Comparison of ENCODE assay signal across 11 cellular contexts in genomic region chr15:99485153-99485947, GRCh38.
A peak's percentile ranks its signal among the peaks of the same experiment; 100 is the strongest.
DNase-seq lines count a peak whose midpoint lies in the region; ATAC-seq and TF ChIP-seq lines count a peak whose summit lies in the region.
"Had no signal": no experiment of that assay in that cellular context is flagged by ENCODE, and none has a peak within 500 bp of the region (broad histone marks: within the 10 kb centered on the region; RNA-seq: fewer than 3 reads in every experiment).

No MANE protein-coding gene starts in this region.

- H3K9me2 ChIP-seq in OCI-LY1 (ENCODE audit: low read depth, low read length) = no peaks in the 10 kb centered on the region
- no peaks in the 10 kb centered on the region for H3K9me2 ChIP-seq in SK-N-SH

- TF ChIP-seq EP300 in gastroesophageal sphincter (IDR thresholded peaks at IDR 0.05) (no peak), SK-N-SH (IDR thresholded peaks at IDR 0.05; ENCODE audit: borderline replicate concordance in 1 of 2, low read depth in 1 of 2, low read length in 1 of 2) (no peak)

- H2AFZ ChIP-seq in OCI-LY1 (ENCODE audit: low read length) = 0 out of 2 replicates have a peak overlapping the region, but pooled peaks have one; percentile 69
- no peak overlapping the region for H2AFZ ChIP-seq in SK-N-SH (ENCODE audit: low read depth)

- POLR2A ChIA-PET in SK-N-SH (lab: Yijun Ruan, JAX) = no interaction called here

- peak; percentile 60 for DNase-seq in GDM1 (lab: John Stamatoyannopoulos, UW)
- peak; percentile 24 for DNase-seq in retina
- DNase-seq in inferior parietal cortex (ENCODE audit: extremely low spot score) = no peak
- DNase-seq in SK-N-SH = no peak
- DNase-seq in AG08396 (ENCODE audit: low spot score) = no peak
- DNase-seq: PC-9 had no signal

- H3K4me1 ChIP-seq in OCI-LY1 (ENCODE audit: insufficient read depth, low read length, severe bottlenecking) (peaks cover 24% of the 10 kb centered on the region), gastroesophageal sphincter (peaks cover 3 to 25% (median 5%) of the 10 kb centered on the region in 3 donors), SK-N-SH (ENCODE audit: control insufficient read depth in 1 of 2, insufficient read depth in 2 of 2, low read depth in 1 of 2, low read length in 1 of 2) (peaks cover 7 to 16% of the 10 kb centered on the region in 2 experiments; a peak in 3 of 4 replicates)

- ATAC-seq in gastroesophageal sphincter = no peak
- ATAC-seq in GM19328 (IDR thresholded peaks at IDR 0.05; ENCODE audit: unreplicated experiment) = no peak

- peak overlapping the region; percentile 29 for H3K27ac ChIP-seq in OCI-LY1 (ENCODE audit: low read depth, low read length, poor library complexity, severe bottlenecking)
- peak overlapping the region in 3 of 4 donors; percentile 72 to 77 (median 76) for H3K27ac ChIP-seq in gastroesophageal sphincter
- H3K27ac ChIP-seq in SK-N-SH (ENCODE audit: low read depth in 2 of 2, low read length in 1 of 2) = no peak overlapping the region
- H3K27ac ChIP-seq: epithelial cell of prostate, KMS-11, PC-9 had no signal

- peak overlapping the region; percentile 34; the same call in 1 of the 2 replicates for H3K4me2 ChIP-seq in OCI-LY1 (ENCODE audit: low read length)
- H3K4me2 ChIP-seq in SK-N-SH = no peak overlapping the region
- H3K4me2 ChIP-seq: KMS-11 had no signal

- no peak for TF ChIP-seq CTCF in OCI-LY1 (IDR thresholded peaks at IDR 0.05; ENCODE audit: low read length)
- no peak for TF ChIP-seq CTCF in gastroesophageal sphincter (IDR thresholded peaks at IDR 0.05)
- TF ChIP-seq CTCF in SK-N-SH (IDR thresholded peaks at IDR 0.05) = no peak

- H3K27me3 ChIP-seq in OCI-LY1 (ENCODE audit: insufficient read depth, low read length) = no peaks in the 10 kb centered on the region; the same call in 1 of the 2 replicates
- no peaks in the 10 kb centered on the region for H3K27me3 ChIP-seq in gastroesophageal sphincter
- H3K27me3 ChIP-seq in SK-N-SH (ENCODE audit: insufficient read depth) = no peaks in the 10 kb centered on the region

- H3K79me2 ChIP-seq in OCI-LY1 (ENCODE audit: insufficient read depth, low read length) (no peaks in the 10 kb centered on the region), SK-N-SH (ENCODE audit: insufficient read depth) (no peaks in the 10 kb centered on the region)

- TF ChIP-seq RAD21 in SK-N-SH (IDR thresholded peaks at IDR 0.05; ENCODE audit: low read length) = no peak

- CTCF ChIA-PET in SK-N-SH (lab: Yijun Ruan, JAX) = interaction anchor here (0.8 to 1.6 kb wide), 4 partner anchors 9 to 864 kb away, joined by 3 to 4 read pairs (median 4); no protein-coding TSS in a partner anchor

- H3F3A ChIP-seq in OCI-LY1 (ENCODE audit: insufficient read depth, low read length) (no peaks in the 10 kb centered on the region), SK-N-SH (replicated peaks; ENCODE audit: insufficient read depth) (no peaks in the 10 kb centered on the region)

- TF ChIP-seq POLR2A in gastroesophageal sphincter (IDR thresholded peaks at IDR 0.05) = no peak

- H4K20me1 ChIP-seq in OCI-LY1 (ENCODE audit: insufficient read depth, low read length) (no peaks in the 10 kb centered on the region), SK-N-SH (ENCODE audit: insufficient read depth) (no peaks in the 10 kb centered on the region)

- H3K9ac ChIP-seq in OCI-LY1 (ENCODE audit: low read length) (peak overlapping the region; percentile 28; the same call in 1 of the 2 replicates), SK-N-SH (no peak overlapping the region)
- H3K9ac ChIP-seq: KMS-11 had no signal

- 65 to 83% methylated on average over 9 of the region's 11 CpGs for WGBS in gastroesophageal sphincter (ENCODE audit: low coverage in 1 of 2), 2 donors
- WGBS in SK-N-SH (ENCODE audit: low lambda C conversion rate) = 93% methylated on average over 11 of the region's 11 CpGs

- H3K4me3 ChIP-seq in OCI-LY1 (ENCODE audit: low read depth, low read length, poor library complexity, severe bottlenecking) (peak overlapping the region; percentile 16), gastroesophageal sphincter (no peak overlapping the region), SK-N-SH (ENCODE audit: low read depth in 2 of 2, low read length in 1 of 2) (no peak overlapping the region)

- H3K9me3 ChIP-seq in OCI-LY1 (ENCODE audit: low read length) (no peaks in the 10 kb centered on the region), gastroesophageal sphincter (no peaks in the 10 kb centered on the region), SK-N-SH (no peaks in the 10 kb centered on the region)

- H3K36me3 ChIP-seq in OCI-LY1 (ENCODE audit: insufficient read depth, low read length) (no peaks in the 10 kb centered on the region), gastroesophageal sphincter (no peaks in the 10 kb centered on the region), SK-N-SH (replicated peaks in 1 of 2; ENCODE audit: control insufficient read depth in 1 of 2, insufficient read depth in 2 of 2, low read length in 1 of 2) (no peaks in the 10 kb centered on the region)

TF ChIP-seq in SK-N-SH, 30 proteins besides CTCF, POLR2A, EP300 and RAD21:
- TF ChIP-seq, protein P1, sequence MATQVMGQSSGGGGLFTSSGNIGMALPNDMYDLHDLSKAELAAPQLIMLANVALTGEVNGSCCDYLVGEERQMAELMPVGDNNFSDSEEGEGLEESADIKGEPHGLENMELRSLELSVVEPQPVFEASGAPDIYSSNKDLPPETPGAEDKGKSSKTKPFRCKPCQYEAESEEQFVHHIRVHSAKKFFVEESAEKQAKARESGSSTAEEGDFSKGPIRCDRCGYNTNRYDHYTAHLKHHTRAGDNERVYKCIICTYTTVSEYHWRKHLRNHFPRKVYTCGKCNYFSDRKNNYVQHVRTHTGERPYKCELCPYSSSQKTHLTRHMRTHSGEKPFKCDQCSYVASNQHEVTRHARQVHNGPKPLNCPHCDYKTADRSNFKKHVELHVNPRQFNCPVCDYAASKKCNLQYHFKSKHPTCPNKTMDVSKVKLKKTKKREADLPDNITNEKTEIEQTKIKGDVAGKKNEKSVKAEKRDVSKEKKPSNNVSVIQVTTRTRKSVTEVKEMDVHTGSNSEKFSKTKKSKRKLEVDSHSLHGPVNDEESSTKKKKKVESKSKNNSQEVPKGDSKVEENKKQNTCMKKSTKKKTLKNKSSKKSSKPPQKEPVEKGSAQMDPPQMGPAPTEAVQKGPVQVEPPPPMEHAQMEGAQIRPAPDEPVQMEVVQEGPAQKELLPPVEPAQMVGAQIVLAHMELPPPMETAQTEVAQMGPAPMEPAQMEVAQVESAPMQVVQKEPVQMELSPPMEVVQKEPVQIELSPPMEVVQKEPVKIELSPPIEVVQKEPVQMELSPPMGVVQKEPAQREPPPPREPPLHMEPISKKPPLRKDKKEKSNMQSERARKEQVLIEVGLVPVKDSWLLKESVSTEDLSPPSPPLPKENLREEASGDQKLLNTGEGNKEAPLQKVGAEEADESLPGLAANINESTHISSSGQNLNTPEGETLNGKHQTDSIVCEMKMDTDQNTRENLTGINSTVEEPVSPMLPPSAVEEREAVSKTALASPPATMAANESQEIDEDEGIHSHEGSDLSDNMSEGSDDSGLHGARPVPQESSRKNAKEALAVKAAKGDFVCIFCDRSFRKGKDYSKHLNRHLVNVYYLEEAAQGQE (IDR thresholded peaks at IDR 0.05; ENCODE audit: low read depth, low read length) = no peak
- no peak for TF ChIP-seq NRF1 (IDR thresholded peaks at IDR 0.05; ENCODE audit: low read depth, low read length)
- TF ChIP-seq TCF12 (IDR thresholded peaks at IDR 0.05) = no peak
- no peak for TF ChIP-seq FOXM1 (IDR thresholded peaks at IDR 0.05; ENCODE audit: low read depth)
- TF ChIP-seq, protein P2, sequence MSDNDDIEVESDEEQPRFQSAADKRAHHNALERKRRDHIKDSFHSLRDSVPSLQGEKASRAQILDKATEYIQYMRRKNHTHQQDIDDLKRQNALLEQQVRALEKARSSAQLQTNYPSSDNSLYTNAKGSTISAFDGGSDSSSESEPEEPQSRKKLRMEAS (IDR thresholded peaks at IDR 0.05; ENCODE audit: low read depth) = no peak
- TF ChIP-seq JUND (IDR thresholded peaks at IDR 0.05) = no peak
- TF ChIP-seq EZH2phosphoT487 (IDR thresholded peaks at IDR 0.05; ENCODE audit: borderline replicate concordance, low read depth) = no peak
- TF ChIP-seq SIN3A (IDR thresholded peaks at IDR 0.05; ENCODE audit: borderline replicate concordance, low read depth, low read length) = no peak
- no peak for TF ChIP-seq RFX5 (IDR thresholded peaks at IDR 0.05; ENCODE audit: low read length)
- no peak for TF ChIP-seq GABPA (IDR thresholded peaks at IDR 0.05; ENCODE audit: low read depth)
- TF ChIP-seq GATA2 (CRISPR knock-in tag; IDR thresholded peaks at IDR 0.05) = no peak
- no peak for TF ChIP-seq RXRA (IDR thresholded peaks at IDR 0.05; ENCODE audit: borderline replicate concordance, low read depth)
- no peak for TF ChIP-seq POLR2AphosphoS5 (IDR thresholded peaks at IDR 0.05; ENCODE audit: low read depth, low read length)
- no peak for TF ChIP-seq MEF2A (IDR thresholded peaks at IDR 0.05; ENCODE audit: borderline replicate concordance, low read depth)
- no peak for TF ChIP-seq NFIC (IDR thresholded peaks at IDR 0.05; ENCODE audit: borderline replicate concordance)
- no peak for TF ChIP-seq TAF1 (IDR thresholded peaks at IDR 0.05; ENCODE audit: borderline replicate concordance, low read depth, low read length)
- no peak for TF ChIP-seq SMC3 (IDR thresholded peaks at IDR 0.05; ENCODE audit: low read depth, low read length)
- no peak for TF ChIP-seq RCOR1 (IDR thresholded peaks at IDR 0.05; ENCODE audit: low read length)
- TF ChIP-seq USF2 (IDR thresholded peaks at IDR 0.05; ENCODE audit: borderline replicate concordance, low read depth, low read length) = no peak
TF ChIP-seq in SK-N-SH: peak in this region for 0.

Comparison
In these comparisons a context has a peak if more than half of its experiments do, and no peak if none do; other contexts are left out.
1. DNase-seq: peak in GDM1 (single experiment) and retina (single experiment); none in inferior parietal cortex (single experiment), SK-N-SH (single experiment) and AG08396 (single experiment).
2. H3K27ac ChIP-seq: peak in OCI-LY1 (single experiment) and gastroesophageal sphincter (3 of 4); none in SK-N-SH (0 of 2).